In genomic region chr4:73691201-73691600, GRCh38 we compare ENCODE assay signal across 4 cellular contexts. TPM values are rescaled to one million over a fixed set of nuclear protein-coding genes. Genes with fewer than 3 reads are reported as not detected.
"Had no signal": no experiment of that assay in that cellular context is flagged by ENCODE, and none has a peak within 500 bp of the region (broad histone marks: within the 10 kb centered on the region; RNA-seq: fewer than 3 reads in every experiment).

No MANE protein-coding gene starts in this region.

RNA-seq across cellular contexts. Expression of gene CXCL8, which starts 49.2 kb away (rescaled TPM):
- total RNA-seq: GM23338, H1, H7, H9 had no signal
- polyA plus RNA-seq: H1 had no signal
